In genomic region chr2:89048138-89049066, GRCh38 we compare ENCODE assay signal across 8 cellular contexts.
DNase-seq lines count a peak whose midpoint lies in the region; ATAC-seq, FAIRE-seq and TF ChIP-seq lines count a peak whose summit lies in the region.
"Not testable (repeated sequence)": the region's sequence is repeated elsewhere in the genome, so short reads cannot be mapped to it uniquely, and the experiment has no call there.

No MANE protein-coding gene starts in this region.

- not testable (repeated sequence) for H3K27me3 Mint-ChIP-seq in neural progenitor cell (ENCODE audit: insufficient read depth, low read depth)

- H3K27ac ChIP-seq in A549, RWPE1, body of pancreas, neural progenitor cell: not testable (repeated sequence)

- H3K4me3 ChIP-seq in A549; NB4 (ENCODE audit: low read depth, low read length); body of pancreas; neural progenitor cell: not testable (repeated sequence)

- CTCF ChIA-PET in A549 (lab: Yijun Ruan, JAX) = interaction anchor here (0.7 kb wide), 1 partner anchor 172 kb away, joined by 3 read pairs; no protein-coding TSS in a partner anchor
- CTCF ChIA-PET in RWPE1 (lab: Yijun Ruan, JAX) = not testable (repeated sequence)

- H3K9me3 ChIP-seq in A549; body of pancreas; neural progenitor cell (ENCODE audit: low read depth): not testable (repeated sequence)

- H3K4me1 ChIP-seq in A549, body of pancreas, neural progenitor cell: not testable (repeated sequence)

- not testable (repeated sequence) for H3K9ac ChIP-seq in neural progenitor cell

- not testable (repeated sequence) for H3K9me3 Mint-ChIP-seq in neural progenitor cell

- TF ChIP-seq CTCF in A549 (IDR thresholded peaks at IDR 0.05) (peak; percentile 53), GM10266 (IDR thresholded peaks at IDR 0.05; ENCODE audit: control insufficient read depth, insufficient read depth, low read depth, missing control alignments) (peak; percentile 47), NB4 (IDR thresholded peaks at IDR 0.05; ENCODE audit: low read depth, low read length) (peak; percentile 50), RWPE1 (conservative IDR thresholded peaks at IDR 0.05; ENCODE audit: low read depth) (peak; percentile 53), body of pancreas (IDR thresholded peaks at IDR 0.05) (peak; percentile 22 to 63 (median 50)), neural progenitor cell (IDR thresholded peaks at IDR 0.05) (peak; percentile 39)

- H3K27me3 ChIP-seq in body of pancreas, neural progenitor cell: not testable (repeated sequence)

- H3K27ac Mint-ChIP-seq in neural progenitor cell = not testable (repeated sequence)

- H3K4me1 Mint-ChIP-seq in neural progenitor cell = not testable (repeated sequence)

- not testable (repeated sequence) for H3K79me2 ChIP-seq in neural progenitor cell (ENCODE audit: low read depth)

- DNase-seq in A549 (ENCODE audit: low read depth in 1 of 2, low spot score in 1 of 2) (peak in 1 of 2 experiments; percentile 45), GM10266 (ENCODE audit: extremely low spot score) (peak; percentile 3), NB4 (ENCODE audit: low read depth) (peak; percentile 50), RWPE1 (ENCODE audit: low spot score) (peak; percentile 13), body of pancreas (peak; percentile 9 to 33 (median 12))
- not testable (repeated sequence) for DNase-seq in left ventricle myocardium superior; neural progenitor cell (ENCODE audit: low spot score)

- peak in 1 of 2 experiments; percentile 24; a peak in 1 of 5 replicates for TF ChIP-seq RAD21 in A549 (conservative IDR thresholded peaks at IDR 0.05 in 1 of 2, IDR thresholded peaks at IDR 0.05 in 1 of 2)

- H2AFZ ChIP-seq in neural progenitor cell (replicated peaks) = not testable (repeated sequence)

- ATAC-seq in A549 (peak; percentile 87 to 90), HG02678 (IDR thresholded peaks at IDR 0.05; ENCODE audit: unreplicated experiment) (peak; percentile 60), body of pancreas (peak; percentile 58), left ventricle myocardium superior (peak; percentile 65)

- not testable (repeated sequence) for H4K20me1 ChIP-seq in neural progenitor cell (ENCODE audit: low read depth)

- H3K4me3 Mint-ChIP-seq in neural progenitor cell = not testable (repeated sequence)

- not testable (repeated sequence) for H3F3A ChIP-seq in neural progenitor cell (ENCODE audit: low read depth)

- not testable (repeated sequence) for H3K4me2 ChIP-seq in A549, neural progenitor cell

- TF ChIP-seq EP300 in A549 (IDR thresholded peaks at IDR 0.05) = not testable (repeated sequence)

- POLR2A ChIA-PET in A549 (lab: Yijun Ruan, JAX); RWPE1 (lab: Yijun Ruan, JAX; ENCODE audit: low non-redundant PET): not testable (repeated sequence)

- not testable (repeated sequence) for H3K36me3 ChIP-seq in body of pancreas (replicated peaks in 1 of 2; ENCODE audit: insufficient read depth in 1 of 2, low read depth in 2 of 2); neural progenitor cell

- intact Hi-C loops in body of pancreas (cut with DNase I); left ventricle myocardium superior (cut with micrococcal nuclease): not testable (repeated sequence)

- TF ChIP-seq POLR2A in A549 (IDR thresholded peaks at IDR 0.05; ENCODE audit: low read length); NB4 (IDR thresholded peaks at IDR 0.05; ENCODE audit: extremely low read depth, insufficient read length); body of pancreas (IDR thresholded peaks at IDR 0.05): not testable (repeated sequence)

- peak; percentile 56 for FAIRE-seq in A549 (lab: Jason Lieb, UNC)

- WGBS in A549 (ENCODE audit: missing lambda C conversion rate) = 26% methylated on average over 3 of the region's 3 CpGs
- 21 to 59% methylated on average over 1 to 2 of the region's 3 CpGs for WGBS in body of pancreas, 2 donors

- not testable (repeated sequence) for H3K36me3 Mint-ChIP-seq in neural progenitor cell

TF ChIP-seq in A549, 52 proteins besides CTCF, POLR2A, EP300 and RAD21:
- TF ChIP-seq SMC3 (IDR thresholded peaks at IDR 0.05) = peak; percentile 29; the same call in 1 of the 3 replicates
